ENCODE assay signal across 8 cellular contexts in genomic region chr1:33180226-33181037, GRCh38. TPM values are rescaled to one million over a fixed set of nuclear protein-coding genes. Genes with fewer than 3 reads are reported as not detected.
DNase-seq lines count a peak whose midpoint lies in the region; ATAC-seq and TF ChIP-seq lines count a peak whose summit lies in the region.

No MANE protein-coding gene starts in this region.

- BruUV-seq in A673 (replicated peaks; lab: Mats Ljungman, UMichigan), result no TSS peak

- intact Hi-C loops in A673 (cut with micrococcal nuclease; ENCODE audit: unreplicated experiment), result no loop called here

- DNase-seq in A673 (ENCODE audit: low spot score), result peak; percentile 87
- DNase-seq in GM19240 (ENCODE audit: insufficient read length, low spot score), result peak; percentile 93
- peak; percentile 77 to 95 for DNase-seq in NCI-H526 (lab: John Stamatoyannopoulos, UW)
- peak; percentile 48 to 68 for DNase-seq in activated CD4-positive, alpha-beta T cell treated with anti-CD3 and anti-CD28 coated beads, Interleukin-2, amount 50 U/mL, for 24 hours (ENCODE audit: low read depth in 1 of 2, low spot score in 1 of 2)
- DNase-seq in dedifferentiated amniotic fluid mesenchymal stem cell (ENCODE audit: extremely low spot score), result peak; percentile 30
- peak; percentile 76 for DNase-seq in left lobe of liver (ENCODE audit: low spot score)
- peak; percentile 60 to 75 for DNase-seq in stimulated activated CD4-positive, alpha-beta T cell treated with anti-CD3 and anti-CD28 coated beads, Interleukin-1b, Interleukin-23, amount 100 ng/mL, for 4 hours (ENCODE audit: low read depth in 2 of 2)

- H3K27ac ChIP-seq in A673 (ENCODE audit: low read depth, low read length, poor library complexity, severe bottlenecking), result no peak overlapping the region

- H3K36me3 ChIP-seq in A673 (ENCODE audit: insufficient read depth, low read length, poor library complexity, severe bottlenecking), result no peaks in the 10 kb centered on the region

- no peaks in the 10 kb centered on the region for H3K9me3 ChIP-seq in A673 (ENCODE audit: low read depth, low read length, poor library complexity, severe bottlenecking)

- TF ChIP-seq CTCF in A673 (conservative IDR thresholded peaks at IDR 0.05; ENCODE audit: low read depth, low read length), result no peak

- no peaks in the 10 kb centered on the region for H3K27me3 ChIP-seq in A673 (replicated peaks; ENCODE audit: insufficient read depth, low read depth, low read length, poor library complexity)

- peak; percentile 75 for ATAC-seq in HG03442 (IDR thresholded peaks at IDR 0.05; ENCODE audit: unreplicated experiment)
- ATAC-seq in left lobe of liver, result peak; percentile 74

- peak overlapping the region; percentile 56 for H3K4me3 ChIP-seq in A673 (ENCODE audit: low read depth, low read length, poor library complexity, severe bottlenecking)

- POLR2A ChIA-PET in A673 (lab: Charles Lee; ENCODE audit: low non-redundant PET), result interaction anchor here (0.7 kb wide), 1 partner anchor 23 kb away, joined by 9 read pairs; no protein-coding TSS in a partner anchor

- H3K4me1 ChIP-seq in A673 (ENCODE audit: insufficient read depth, low read length, poor library complexity, severe bottlenecking), result peaks cover 15% of the 10 kb centered on the region

- CTCF ChIA-PET in A673 (lab: Charles Lee), result interaction anchor here (0.6 kb wide), 1 partner anchor 87 kb away, joined by 14 read pairs; no protein-coding TSS in a partner anchor

RNA-seq across cellular contexts. Expression of gene TRIM62, which starts 1.4 kb away (rescaled TPM):
- total RNA-seq in A673 (2021) (2.8 and 3.5 TPM in 2 replicates), left lobe of liver (1.4 TPM)

Comparison
In these comparisons a context has a peak if more than half of its experiments do, and no peak if none do; other contexts are left out.
1. DNase-seq: peak in every context shown above with its lines; median percentile 93 in GM19240; 87 in A673; 86 in NCI-H526; 76 in left lobe of liver; 68 in stimulated activated CD4-positive, alpha-beta T cell treated with anti-CD3 and anti-CD28 coated beads, Interleukin-1b, Interleukin-23, amount 100 ng/mL, for 4 hours; 58 in activated CD4-positive, alpha-beta T cell treated with anti-CD3 and anti-CD28 coated beads, Interleukin-2, amount 50 U/mL, for 24 hours; 30 in dedifferentiated amniotic fluid mesenchymal stem cell.